ENCODE assay signal across 11 cellular contexts in genomic region chr5:149486726-149487635, GRCh38.
DNase-seq lines count a peak whose midpoint lies in the region; ATAC-seq, FAIRE-seq and TF ChIP-seq lines count a peak whose summit lies in the region.
"Had no signal": no experiment of that assay in that cellular context is flagged by ENCODE, and none has a peak within 500 bp of the region (broad histone marks: within the 10 kb centered on the region; RNA-seq: fewer than 3 reads in every experiment).

No MANE protein-coding gene starts in this region.

- WGBS in pancreas, 2 donors: 59 to 66% methylated on average over 5 of the region's 5 CpGs

- BruUV-seq in Caco-2 (replicated peaks; lab: Mats Ljungman, UMichigan): no TSS peak

- CTCF ChIA-PET in Caco-2 (lab: Charles Lee): interaction anchor here (0.6 to 1.5 kb wide), 4 partner anchors 19 to 131 kb away, joined by 3 to 4 read pairs (median 3); no protein-coding TSS in a partner anchor

- H3K27ac Mint-ChIP-seq in Caco-2 (ENCODE audit: unreplicated experiment): peak overlapping the region; percentile 36

- no peak for TF ChIP-seq CTCF in Caco-2 (IDR thresholded peaks at IDR 0.05; ENCODE audit: insufficient read depth in 1 of 2, low read depth in 1 of 2, low read length in 1 of 2, severe bottlenecking in 1 of 2, unreplicated experiment in 1 of 2)
- no peak for TF ChIP-seq CTCF in RWPE2 (IDR thresholded peaks at IDR 0.05; ENCODE audit: poor library complexity, severe bottlenecking)
- TF ChIP-seq CTCF in fibroblast of lung (conservative IDR thresholded peaks at IDR 0.05 in 1 of 2, IDR thresholded peaks at IDR 0.05 in 1 of 2; ENCODE audit: low read depth in 1 of 2, low read length in 2 of 2): no peak
- TF ChIP-seq CTCF in pancreas (IDR thresholded peaks at IDR 0.05): no peak

- no peaks in the 10 kb centered on the region for H3K27me3 Mint-ChIP-seq in Caco-2 (ENCODE audit: insufficient read depth, unreplicated experiment)

- H3K9ac ChIP-seq in fibroblast of lung (ENCODE audit: insufficient read depth, low read length): peak overlapping the region; percentile 34

- H4K20me1 ChIP-seq in fibroblast of lung (ENCODE audit: control insufficient read depth, extremely low read depth, insufficient read depth, low read length): no peaks in the 10 kb centered on the region

- H3K27me3 ChIP-seq in Caco-2 (replicated peaks; ENCODE audit: control insufficient read depth, insufficient read depth, low read length) (no peaks in the 10 kb centered on the region), RWPE2 (ENCODE audit: insufficient read depth, poor library complexity, severe bottlenecking) (no peaks in the 10 kb centered on the region), fibroblast of lung (ENCODE audit: control insufficient read depth, insufficient read depth, low read length) (no peaks in the 10 kb centered on the region), pancreas (no peaks in the 10 kb centered on the region)

- peak in 1 of 2 experiments; percentile 34 for DNase-seq in Caco-2
- DNase-seq in RWPE2 (ENCODE audit: low spot score): no peak
- peak; percentile 54 to 82 for DNase-seq in fibroblast of lung (ENCODE audit: low read depth in 2 of 2)
- DNase-seq in pancreas: no peak
- no peak for DNase-seq in RPMI8226
- DNase-seq: stimulated activated CD4-positive, alpha-beta T cell treated with anti-CD3 and anti-CD28 coated beads, Interleukin-4, amount 100 ng/mL, for 1 hour had no signal

- H2AFZ ChIP-seq in fibroblast of lung (ENCODE audit: low read length): no peak overlapping the region

- intact Hi-C loops in Caco-2 (cut with micrococcal nuclease; ENCODE audit: unreplicated experiment) (no loop called here), pancreas (cut with DNase I) (no loop called here)

- FAIRE-seq in pancreas (lab: Jason Lieb, UNC): no peak

- H3K4me3 ChIP-seq in Caco-2 (ENCODE audit: low read depth, low read length) (no peak overlapping the region), RWPE2 (ENCODE audit: severe bottlenecking) (no peak overlapping the region), fibroblast of lung (replicated peaks in 1 of 4; ENCODE audit: control extremely low read depth in 1 of 4, insufficient read depth in 1 of 4, low read depth in 3 of 4, low read length in 4 of 4) (no peak overlapping the region), pancreas (no peak overlapping the region)
- H3K4me3 ChIP-seq: HAP-1, SK-N-MC had no signal

- peaks cover 38% of the 10 kb centered on the region for H3K4me1 Mint-ChIP-seq in Caco-2 (ENCODE audit: low read depth, unreplicated experiment)

- H3K36me3 ChIP-seq in Caco-2 (ENCODE audit: control insufficient read depth, insufficient read depth, low read length) (no peaks in the 10 kb centered on the region), RWPE2 (ENCODE audit: low read depth) (no peaks in the 10 kb centered on the region), fibroblast of lung (ENCODE audit: control insufficient read depth, insufficient read depth, low read length) (no peaks in the 10 kb centered on the region), pancreas (no peaks in the 10 kb centered on the region)
- H3K36me3 ChIP-seq: HAP-1 had no signal

- H3K4me2 ChIP-seq in fibroblast of lung (ENCODE audit: extremely low read depth, insufficient read depth, low read length): peak overlapping the region; percentile 51

- H3K9me3 ChIP-seq in Caco-2: no peaks in the 10 kb centered on the region
- no peaks in the 10 kb centered on the region for H3K9me3 ChIP-seq in RWPE2 (ENCODE audit: severe bottlenecking)
- H3K9me3 ChIP-seq in fibroblast of lung (ENCODE audit: control insufficient read depth, insufficient read depth, low read depth, low read length): no peaks in the 10 kb centered on the region
- H3K9me3 ChIP-seq in pancreas: no peaks in the 10 kb centered on the region
- H3K9me3 ChIP-seq: HAP-1 had no signal

- ATAC-seq in RWPE2 (ENCODE audit: low read depth): peak; percentile 15
- peak in 2 of 4 donors; percentile 5 to 6 for ATAC-seq in pancreas
- ATAC-seq in GM21515 (IDR thresholded peaks at IDR 0.05; ENCODE audit: unreplicated experiment): no peak
- ATAC-seq in GM18498 (IDR thresholded peaks at IDR 0.05; ENCODE audit: unreplicated experiment): no peak
- no peak for ATAC-seq in HG03045 (IDR thresholded peaks at IDR 0.05; ENCODE audit: unreplicated experiment)

- no peak overlapping the region for H3K4me3 Mint-ChIP-seq in Caco-2 (ENCODE audit: unreplicated experiment)

- peaks cover 46% of the 10 kb centered on the region for H3K36me3 Mint-ChIP-seq in Caco-2 (ENCODE audit: insufficient read depth, unreplicated experiment)

- no peaks in the 10 kb centered on the region for H3K79me2 ChIP-seq in fibroblast of lung (ENCODE audit: control insufficient read depth, insufficient read depth, low read length)

- POLR2A ChIA-PET in Caco-2 (lab: Charles Lee): no interaction called here

- H3K4me1 ChIP-seq in Caco-2 (peaks cover 36% of the 10 kb centered on the region), RWPE2 (ENCODE audit: insufficient read depth, poor library complexity, severe bottlenecking) (peaks cover 56% of the 10 kb centered on the region), fibroblast of lung (ENCODE audit: control insufficient read depth, extremely low read depth, insufficient read depth, low read length) (peaks cover 38% of the 10 kb centered on the region), pancreas (peaks cover 11 to 33% (median 14%) of the 10 kb centered on the region in 3 donors)

- H3K27ac ChIP-seq in RWPE2 (ENCODE audit: poor library complexity, severe bottlenecking) (peak overlapping the region; percentile 98), fibroblast of lung (ENCODE audit: insufficient read depth, low read length) (peak overlapping the region; percentile 92), pancreas (peak overlapping the region; percentile 55 to 89 (median 68))
- H3K27ac ChIP-seq: SK-N-MC had no signal

- no peaks in the 10 kb centered on the region for H3K9me3 Mint-ChIP-seq in Caco-2 (ENCODE audit: unreplicated experiment)

Comparison
In these comparisons a context has a peak if more than half of its experiments do, and no peak if none do; other contexts are left out.
1. DNase-seq: peak in fibroblast of lung (2 of 2); none in RWPE2 (single experiment), pancreas (0 of 6) and RPMI8226 (single experiment).
2. Peak in every context shown above with its lines, with median percentiles within 50 percentile points of each other: H3K27ac ChIP-seq.